13 cellular contexts compared by ENCODE assay signal in genomic region chr13:89307278-89307677, GRCh38.
"Had no signal": no experiment of that assay in that cellular context is flagged by ENCODE, and none has a peak within 500 bp of the region (broad histone marks: within the 10 kb centered on the region; RNA-seq: fewer than 3 reads in every experiment).

No MANE protein-coding gene starts in this region.

- ATAC-seq: activated CD8-positive, alpha-beta T cell treated with anti-CD3 and anti-CD28 coated beads for 36 hours; mucosa of descending colon; naive thymus-derived CD4-positive, alpha-beta T cell; stimulated activated naive B cell treated with anti-CD40 and anti-IgM and Interleukin-4, amounts not matched to agents 10 μg/mL and 1 μg/mL and 100 μg/mL, for 72 hours; WTC11 had no signal

- DNase-seq: activated CD4-positive, alpha-beta T cell treated with anti-CD3 and anti-CD28 coated beads for 4 hours; activated CD8-positive, alpha-beta T cell treated with anti-CD3 and anti-CD28 coated beads for 36 hours; activated effector memory CD4-positive, alpha-beta T cell treated with anti-CD3 and anti-CD28 coated beads, Interleukin-2, amount 50 U/mL, for 16 hours; activated T-cell treated with anti-CD3 and anti-CD28 coated beads, Interleukin-2, amount 50 U/mL, for 48 hours; amniotic stem cell; left ventricle myocardium inferior; mucosa of descending colon; naive thymus-derived CD4-positive, alpha-beta T cell; retina; stimulated activated CD4-positive, alpha-beta T cell treated with anti-CD3 and anti-CD28 coated beads, Interleukin-2, amount 100 ng/mL, for 48 hours; stimulated activated naive B cell treated with anti-CD40 and anti-IgM and Interleukin-4, amounts not matched to agents 10 μg/mL and 1 μg/mL and 100 μg/mL, for 72 hours; trophoblast cell had no signal
